Comparison of ENCODE assay signal across 34 cellular contexts in genomic region chr3:6734395-6734746, GRCh38.
DNase-seq lines count a peak whose midpoint lies in the region; ATAC-seq, FAIRE-seq and TF ChIP-seq lines count a peak whose summit lies in the region.
"Had no signal": no experiment of that assay in that cellular context is flagged by ENCODE, and none has a peak within 500 bp of the region (broad histone marks: within the 10 kb centered on the region; RNA-seq: fewer than 3 reads in every experiment).

No MANE protein-coding gene starts in this region.

- no peak overlapping the region for H3K4me3 Mint-ChIP-seq in activated naive CD4-positive, alpha-beta T cell treated with anti-CD3 and anti-CD28 coated beads, Interleukin-2, amount 10 ng/mL, durations not matched to agents 7 days and 5 days
- H3K4me3 Mint-ChIP-seq in naive thymus-derived CD8-positive, alpha-beta T cell, result no peak overlapping the region
- H3K4me3 Mint-ChIP-seq: B cell; CD14-positive monocyte; CD4-positive, alpha-beta memory T cell; CD4-positive, alpha-beta T cell; CD4-positive, CD25-positive, alpha-beta regulatory T cell; CD8-positive, alpha-beta memory T cell; CD8-positive, alpha-beta T cell had no signal

- H3K4me1 ChIP-seq in DND-41 (ENCODE audit: insufficient read depth, low read length) (peaks cover 21% of the 10 kb centered on the region; the same call in 1 of the 2 replicates), OCI-LY7 (ENCODE audit: insufficient read depth, low read length, poor library complexity, severe bottlenecking) (peaks cover 17% of the 10 kb centered on the region), K562 (replicated peaks in 1 of 2; ENCODE audit: control insufficient read depth in 2 of 2, insufficient read depth in 2 of 2, low read length in 2 of 2) (peaks cover 0 to 6% of the 10 kb centered on the region in 2 experiments; a peak in 2 of 5 replicates)
- H3K4me1 ChIP-seq: A549; BE2C; BLaER1; BLaER1 treated with 17β-estradiol and CSF1 and Interleukin-3, amounts not matched to agents 10 nM and 100 nM; Caco-2 had no signal

- FAIRE-seq in K562 (lab: Jason Lieb, UNC), result no peak
- FAIRE-seq: A204.1, A549, D721Med had no signal

- TF ChIP-seq CTCF in DND-41 (IDR thresholded peaks at IDR 0.05; ENCODE audit: borderline replicate concordance, extremely low read depth, low read length, poor library complexity, severe bottlenecking), result no peak
- no peak for TF ChIP-seq CTCF in OCI-LY7 (conservative IDR thresholded peaks at IDR 0.05; ENCODE audit: low read length)
- TF ChIP-seq CTCF in K562 (IDR thresholded peaks at IDR 0.05 in 2 of 3, conservative IDR thresholded peaks at IDR 0.05 in 1 of 3; ENCODE audit: insufficient read depth in 2 of 3, low read depth in 1 of 3, low read length in 3 of 3), result no peak

- no peak for ATAC-seq in DND-41 (ENCODE audit: insufficient read depth, low read depth)
- peak; percentile 66 for ATAC-seq in K562
- ATAC-seq in naive thymus-derived CD8-positive, alpha-beta T cell, result no peak
- ATAC-seq: A549; CD8-positive, alpha-beta T cell had no signal

- no peak overlapping the region for H3K27ac ChIP-seq in DND-41 (ENCODE audit: low read length)
- H3K27ac ChIP-seq in OCI-LY7 (ENCODE audit: low read depth, low read length, poor library complexity, severe bottlenecking), result no peak overlapping the region
- H3K27ac ChIP-seq in K562 (ENCODE audit: extremely low read depth, low read depth, low read length), result peak overlapping the region; percentile 59; the same call in 2 of the 3 replicates
- H3K27ac ChIP-seq: 22Rv1; A549; BLaER1; BLaER1 treated with 17β-estradiol and CSF1 and Interleukin-3, amounts not matched to agents 10 nM and 100 nM; C4-2B had no signal

- DNase-seq in DND-41 (peak; percentile 12), OCI-LY7 (ENCODE audit: low spot score) (no peak), K562 (ENCODE audit: extremely low read depth in 1 of 4, low spot score in 3 of 4) (peak in 2 of 4 experiments; percentile 13 to 29)
- no peak for DNase-seq in activated naive CD4-positive, alpha-beta T cell (lab: John Stamatoyannopoulos, UW)
- no peak for DNase-seq in activated naive CD4-positive, alpha-beta T cell treated with anti-CD3 and anti-CD28 coated beads, Interleukin-2, amount 10 ng/mL, durations not matched to agents 7 days and 5 days
- DNase-seq in naive thymus-derived CD8-positive, alpha-beta T cell, result no peak
- DNase-seq: 8988T; ACHN; AML-193; BE2C; C1 segment of cervical spinal cord; Caco-2; Calu3; CD4-positive, alpha-beta memory T cell; CD4-positive, alpha-beta T cell; CD4-positive, CD25-positive, alpha-beta regulatory T cell; CD8-positive, alpha-beta memory T cell; CD8-positive, alpha-beta T cell; COR-L47; DMS 273 treated with DMSO at 0.1 percent for 48 hours; DMS153; DMS53; DMS79; DMS79 treated with DMSO at 0.1 percent for 48 hours; EL had no signal

- peaks cover 6% of the 10 kb centered on the region for H3K9me3 Mint-ChIP-seq in activated naive CD4-positive, alpha-beta T cell treated with anti-CD3 and anti-CD28 coated beads, Interleukin-2, amount 10 ng/mL, durations not matched to agents 7 days and 5 days
- peaks cover 2 to 14% (median 8%) of the 10 kb centered on the region in 9 donors for H3K9me3 Mint-ChIP-seq in naive thymus-derived CD8-positive, alpha-beta T cell

- H3K9me2 ChIP-seq in OCI-LY7 (ENCODE audit: insufficient read depth, low read length), result no peaks in the 10 kb centered on the region

- POLR2A ChIA-PET in OCI-LY7 (lab: Charles Lee), result interaction anchor here (0.6 kb wide), 1 partner anchor 157 kb away, joined by 3 read pairs; no protein-coding TSS in a partner anchor
- POLR2A ChIA-PET in K562 (lab: Yijun Ruan, JAX), result interaction anchor here (0.5 to 1.1 kb wide), 2 partner anchors 14 to 227 kb away, joined by 4 to 5 read pairs; no protein-coding TSS in a partner anchor
- POLR2A ChIA-PET in naive thymus-derived CD8-positive, alpha-beta T cell (lab: Charles Lee), result interaction anchor here (0.5 kb wide), 1 partner anchor 81 kb away, joined by 3 read pairs; no protein-coding TSS in a partner anchor

- H3K4me2 ChIP-seq in DND-41 (ENCODE audit: insufficient read depth, low read length) (no peak overlapping the region), OCI-LY7 (ENCODE audit: low read length) (no peak overlapping the region), K562 (ENCODE audit: insufficient read depth, low read length) (no peak overlapping the region)
- H3K4me2 ChIP-seq: A549; BLaER1; BLaER1 treated with 17β-estradiol and CSF1 and Interleukin-3, amounts not matched to agents 10 nM and 100 nM had no signal

- H4K20me1 ChIP-seq in DND-41 (ENCODE audit: insufficient read depth, low read length) (no peaks in the 10 kb centered on the region), OCI-LY7 (ENCODE audit: insufficient read depth, low read length) (no peaks in the 10 kb centered on the region), K562 (replicated peaks; ENCODE audit: control insufficient read depth, insufficient read depth, low read length) (no peaks in the 10 kb centered on the region)
- H4K20me1 ChIP-seq: BLaER1; BLaER1 treated with 17β-estradiol and CSF1 and Interleukin-3, amounts not matched to agents 10 nM and 100 nM had no signal

- CTCF ChIA-PET in OCI-LY7 (lab: Charles Lee; ENCODE audit: unreplicated experiment), result no interaction called here
- CTCF ChIA-PET in K562 (lab: Yijun Ruan, JAX; ENCODE audit: low intra/inter-chr PET ratio), result no interaction called here
- CTCF ChIA-PET in activated naive CD4-positive, alpha-beta T cell treated with anti-CD3 and anti-CD28 coated beads, Interleukin-2, amount 10 ng/mL, durations not matched to agents 7 days and 5 days (lab: Charles Lee), result no interaction called here

- no peaks in the 10 kb centered on the region for H3K9me1 ChIP-seq in K562 (ENCODE audit: control insufficient read depth, insufficient read depth, low read length)

- no peaks in the 10 kb centered on the region for H3K4me1 Mint-ChIP-seq in activated naive CD4-positive, alpha-beta T cell treated with anti-CD3 and anti-CD28 coated beads, Interleukin-2, amount 10 ng/mL, durations not matched to agents 7 days and 5 days
- no peaks in the 10 kb centered on the region for H3K4me1 Mint-ChIP-seq in naive thymus-derived CD8-positive, alpha-beta T cell
- H3K4me1 Mint-ChIP-seq: B cell; CD14-positive monocyte; CD4-positive, alpha-beta memory T cell; CD4-positive, CD25-positive, alpha-beta regulatory T cell; CD8-positive, alpha-beta memory T cell had no signal

- BruUV-seq in OCI-LY7 (replicated peaks; lab: Mats Ljungman, UMichigan), result no TSS peak
- no TSS peak for BruUV-seq in K562 (replicated peaks; lab: Mats Ljungman, UMichigan)

- H2AFZ ChIP-seq in DND-41 (ENCODE audit: low read depth, low read length), result no peak overlapping the region
- peak overlapping the region; percentile 7; the same call in 1 of the 2 replicates for H2AFZ ChIP-seq in OCI-LY7 (ENCODE audit: low read length)
- peak overlapping the region; percentile 30 for H2AFZ ChIP-seq in K562 (ENCODE audit: low read depth, low read length)

- no peak for TF ChIP-seq RAD21 in K562 (CRISPR knock-in tag; conservative IDR thresholded peaks at IDR 0.05 in 1 of 2, IDR thresholded peaks at IDR 0.05 in 1 of 2)

- H3K9me3 ChIP-seq in DND-41 (ENCODE audit: insufficient read depth, low read length, severe bottlenecking), result no peaks in the 10 kb centered on the region
- no peaks in the 10 kb centered on the region for H3K9me3 ChIP-seq in OCI-LY7 (ENCODE audit: low read length)
- no peaks in the 10 kb centered on the region for H3K9me3 ChIP-seq in K562 (replicated peaks; ENCODE audit: control insufficient read depth, insufficient read depth, low read depth, low read length)
- H3K9me3 ChIP-seq: A549; BE2C; BLaER1; BLaER1 treated with 17β-estradiol and CSF1 and Interleukin-3, amounts not matched to agents 10 nM and 100 nM; Caco-2 had no signal

- intact Hi-C loops in OCI-LY7 (cut with micrococcal nuclease; ENCODE audit: unreplicated experiment) (no loop called here), K562 (cut with micrococcal nuclease) (no loop called here)

- H3K79me2 ChIP-seq in DND-41 (ENCODE audit: insufficient read depth, low read length), result no peaks in the 10 kb centered on the region
- H3K79me2 ChIP-seq in OCI-LY7 (ENCODE audit: insufficient read depth, low read depth, low read length), result no peaks in the 10 kb centered on the region
- no peaks in the 10 kb centered on the region for H3K79me2 ChIP-seq in K562 (ENCODE audit: control insufficient read depth, insufficient read depth, low read length)

- H3K27me3 Mint-ChIP-seq in activated naive CD4-positive, alpha-beta T cell treated with anti-CD3 and anti-CD28 coated beads, Interleukin-2, amount 10 ng/mL, durations not matched to agents 7 days and 5 days, result no peaks in the 10 kb centered on the region
- H3K27me3 Mint-ChIP-seq in naive thymus-derived CD8-positive, alpha-beta T cell, result no peaks in the 10 kb centered on the region
- H3K27me3 Mint-ChIP-seq: B cell; CD4-positive, alpha-beta memory T cell; CD4-positive, alpha-beta T cell; CD4-positive, CD25-positive, alpha-beta regulatory T cell; CD8-positive, alpha-beta memory T cell had no signal

- in situ Hi-C loops in K562 (cut with MboI), result no loop called here

- no peak for TF ChIP-seq POLR2A in K562 (conservative IDR thresholded peaks at IDR 0.05)

- H3K36me3 ChIP-seq in DND-41 (ENCODE audit: insufficient read depth, low read length) (no peaks in the 10 kb centered on the region), OCI-LY7 (ENCODE audit: insufficient read depth, low read length) (no peaks in the 10 kb centered on the region), K562 (ENCODE audit: control insufficient read depth, insufficient read depth, low read length) (peaks cover 3% of the 10 kb centered on the region; the same call in 2 of the 3 replicates)
- H3K36me3 ChIP-seq: BE2C; BLaER1; BLaER1 treated with 17β-estradiol and CSF1 and Interleukin-3, amounts not matched to agents 10 nM and 100 nM had no signal

- no peaks in the 10 kb centered on the region for H3K36me3 Mint-ChIP-seq in activated naive CD4-positive, alpha-beta T cell treated with anti-CD3 and anti-CD28 coated beads, Interleukin-2, amount 10 ng/mL, durations not matched to agents 7 days and 5 days
- H3K36me3 Mint-ChIP-seq in naive thymus-derived CD8-positive, alpha-beta T cell, result peaks cover 0 to 2% (median 0%) of the 10 kb centered on the region in 3 donors
- H3K36me3 Mint-ChIP-seq: CD14-positive monocyte; CD4-positive, alpha-beta memory T cell; CD4-positive, CD25-positive, alpha-beta regulatory T cell; CD8-positive, alpha-beta memory T cell; CD8-positive, alpha-beta T cell had no signal

- H3K27me3 ChIP-seq in DND-41 (ENCODE audit: insufficient read depth, low read length, poor library complexity), result no peaks in the 10 kb centered on the region
- no peaks in the 10 kb centered on the region for H3K27me3 ChIP-seq in K562 (ENCODE audit: control insufficient read depth in 2 of 2, insufficient read depth in 2 of 2, low read length in 2 of 2)
- H3K27me3 ChIP-seq: BE2C; BLaER1; BLaER1 treated with 17β-estradiol and CSF1 and Interleukin-3, amounts not matched to agents 10 nM and 100 nM had no signal

- WGBS in K562 (ENCODE audit: insufficient coverage, low coverage, missing lambda C conversion rate), result 39% methylated on average over 5 of the region's 5 CpGs

- H3K4me3 ChIP-seq in DND-41 (ENCODE audit: low read depth in 1 of 2, low read length in 2 of 2) (no peak overlapping the region), OCI-LY7 (ENCODE audit: low read depth, low read length, poor library complexity, severe bottlenecking) (no peak overlapping the region), K562 (no peak overlapping the region)
- H3K4me3 ChIP-seq: A549; BLaER1; BLaER1 treated with 17β-estradiol and CSF1 and Interleukin-3, amounts not matched to agents 10 nM and 100 nM had no signal

- H3K9ac ChIP-seq in DND-41 (ENCODE audit: low read depth, low read length) (no peak overlapping the region), K562 (ENCODE audit: insufficient read depth in 1 of 2, low read depth in 2 of 2, low read length in 2 of 2) (no peak overlapping the region)
- H3K9ac ChIP-seq: BLaER1; BLaER1 treated with 17β-estradiol and CSF1 and Interleukin-3, amounts not matched to agents 10 nM and 100 nM had no signal

- no peak overlapping the region for H3K27ac Mint-ChIP-seq in activated naive CD4-positive, alpha-beta T cell treated with anti-CD3 and anti-CD28 coated beads, Interleukin-2, amount 10 ng/mL, durations not matched to agents 7 days and 5 days
- no peak overlapping the region for H3K27ac Mint-ChIP-seq in naive thymus-derived CD8-positive, alpha-beta T cell
- H3K27ac Mint-ChIP-seq: B cell; CD14-positive monocyte; CD4-positive, alpha-beta memory T cell; CD4-positive, alpha-beta T cell; CD4-positive, CD25-positive, alpha-beta regulatory T cell; CD8-positive, alpha-beta memory T cell; CD8-positive, alpha-beta T cell had no signal

- TF ChIP-seq EP300 in K562 (IDR thresholded peaks at IDR 0.05; ENCODE audit: low read length), result no peak
